In the genomic region with DNA sequence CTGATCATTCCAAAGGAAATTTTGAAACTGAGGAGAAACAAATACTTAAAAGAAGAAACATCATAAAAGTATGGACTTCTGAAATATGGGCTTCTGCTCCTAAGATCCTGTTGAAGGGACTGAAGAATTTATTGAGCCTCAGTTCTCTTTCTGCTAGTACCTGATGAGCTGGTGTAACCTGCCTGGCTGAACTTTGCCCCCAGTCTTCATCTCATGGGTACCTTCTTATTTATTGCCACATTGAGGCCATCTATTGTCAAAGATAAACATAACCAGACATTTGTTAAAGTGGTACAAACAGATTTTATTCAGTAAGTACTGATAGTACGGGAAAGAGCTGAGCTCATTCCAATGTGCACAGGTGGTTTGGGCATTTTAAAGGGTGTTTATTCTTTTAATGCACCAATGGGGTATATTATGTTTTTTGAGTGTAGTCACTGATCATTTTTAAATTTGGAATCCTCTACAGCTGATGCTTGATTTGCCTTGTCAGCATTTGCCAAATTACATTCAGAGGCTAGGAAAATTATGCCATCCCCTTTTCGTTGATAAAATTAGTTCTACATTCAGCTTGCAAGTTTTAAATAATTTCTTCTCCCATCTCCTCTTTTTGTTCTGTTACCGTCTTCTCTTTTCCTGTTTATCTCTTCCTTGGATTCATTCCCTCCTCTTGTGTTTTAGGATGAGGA, we compare ENCODE assay signal across 1 cellular context.
TF ChIP-seq lines count a peak whose summit lies in the region.

No MANE protein-coding gene starts in this region.

TF ChIP-seq in HepG2, 621 proteins besides CTCF, POLR2A, EP300 and RAD21 (continued from another document):
- no peak for TF ChIP-seq ZNF33B (CRISPR knock-in tag; IDR thresholded peaks at IDR 0.05)
- TF ChIP-seq, protein P1, sequence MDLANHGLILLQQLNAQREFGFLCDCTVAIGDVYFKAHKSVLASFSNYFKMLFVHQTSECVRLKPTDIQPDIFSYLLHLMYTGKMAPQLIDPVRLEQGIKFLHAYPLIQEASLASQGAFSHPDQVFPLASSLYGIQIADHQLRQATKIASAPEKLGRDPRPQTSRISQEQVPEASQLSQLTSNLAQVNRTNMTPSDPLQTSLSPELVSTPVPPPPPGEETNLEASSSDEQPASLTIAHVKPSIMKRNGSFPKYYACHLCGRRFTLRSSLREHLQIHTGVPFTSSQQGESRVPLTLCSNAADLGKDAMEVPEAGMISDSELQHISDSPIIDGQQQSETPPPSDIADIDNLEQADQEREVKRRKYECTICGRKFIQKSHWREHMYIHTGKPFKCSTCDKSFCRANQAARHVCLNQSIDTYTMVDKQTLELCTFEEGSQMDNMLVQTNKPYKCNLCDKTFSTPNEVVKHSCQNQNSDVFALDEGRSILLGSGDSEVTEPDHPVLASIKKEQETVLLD (CRISPR knock-in tag; IDR thresholded peaks at IDR 0.05; ENCODE audit: low read depth), result no peak
- TF ChIP-seq MAFF (IDR thresholded peaks at IDR 0.05; ENCODE audit: low read depth, low read length), result peak; percentile 91
- TF ChIP-seq, protein P2, sequence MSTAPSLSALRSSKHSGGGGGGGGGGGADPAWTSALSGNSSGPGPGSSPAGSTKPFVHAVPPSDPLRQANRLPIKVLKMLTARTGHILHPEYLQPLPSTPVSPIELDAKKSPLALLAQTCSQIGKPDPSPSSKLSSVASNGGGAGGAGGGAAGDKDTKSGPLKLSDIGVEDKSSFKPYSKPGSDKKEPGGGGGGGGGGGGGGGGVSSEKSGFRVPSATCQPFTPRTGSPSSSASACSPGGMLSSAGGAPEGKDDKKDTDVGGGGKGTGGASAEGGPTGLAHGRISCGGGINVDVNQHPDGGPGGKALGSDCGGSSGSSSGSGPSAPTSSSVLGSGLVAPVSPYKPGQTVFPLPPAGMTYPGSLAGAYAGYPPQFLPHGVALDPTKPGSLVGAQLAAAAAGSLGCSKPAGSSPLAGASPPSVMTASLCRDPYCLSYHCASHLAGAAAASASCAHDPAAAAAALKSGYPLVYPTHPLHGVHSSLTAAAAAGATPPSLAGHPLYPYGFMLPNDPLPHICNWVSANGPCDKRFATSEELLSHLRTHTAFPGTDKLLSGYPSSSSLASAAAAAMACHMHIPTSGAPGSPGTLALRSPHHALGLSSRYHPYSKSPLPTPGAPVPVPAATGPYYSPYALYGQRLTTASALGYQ (CRISPR knock-in tag; IDR thresholded peaks at IDR 0.05), result no peak
- TF ChIP-seq, protein P3, sequence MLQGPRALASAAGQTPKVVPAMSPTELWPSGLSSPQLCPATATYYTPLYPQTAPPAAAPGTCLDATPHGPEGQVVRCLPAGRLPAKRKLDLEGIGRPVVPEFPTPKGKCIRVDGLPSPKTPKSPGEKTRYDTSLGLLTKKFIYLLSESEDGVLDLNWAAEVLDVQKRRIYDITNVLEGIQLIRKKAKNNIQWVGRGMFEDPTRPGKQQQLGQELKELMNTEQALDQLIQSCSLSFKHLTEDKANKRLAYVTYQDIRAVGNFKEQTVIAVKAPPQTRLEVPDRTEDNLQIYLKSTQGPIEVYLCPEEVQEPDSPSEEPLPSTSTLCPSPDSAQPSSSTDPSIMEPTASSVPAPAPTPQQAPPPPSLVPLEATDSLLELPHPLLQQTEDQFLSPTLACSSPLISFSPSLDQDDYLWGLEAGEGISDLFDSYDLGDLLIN (CRISPR knock-in tag; IDR thresholded peaks at IDR 0.05; ENCODE audit: borderline replicate concordance), result no peak
- no peak for TF ChIP-seq SOX6 (IDR thresholded peaks at IDR 0.05)
- TF ChIP-seq SOX6 (CRISPR knock-in tag; IDR thresholded peaks at IDR 0.05), result no peak
- no peak for TF ChIP-seq ZNF672 (CRISPR knock-in tag; IDR thresholded peaks at IDR 0.05)
